In genomic region chr1:119275145-119275929, GRCh38 we compare ENCODE assay signal across 8 cellular contexts.
DNase-seq lines count a peak whose midpoint lies in the region; ATAC-seq, FAIRE-seq and TF ChIP-seq lines count a peak whose summit lies in the region.

No MANE protein-coding gene starts in this region.

- no peak overlapping the region for H3K4me2 ChIP-seq in A549

- H3K4me1 ChIP-seq in A549, result peaks cover 17% of the 10 kb centered on the region

- 25% methylated on average over 4 of the region's 4 CpGs for WGBS in A549 (ENCODE audit: missing lambda C conversion rate)

- TF ChIP-seq CTCF in A549 (IDR thresholded peaks at IDR 0.05) (peak; percentile 72), GM10266 (IDR thresholded peaks at IDR 0.05; ENCODE audit: control insufficient read depth, insufficient read depth, low read depth, missing control alignments) (peak; percentile 73)

- no peak overlapping the region for H3K27ac ChIP-seq in A549

- FAIRE-seq in A549 (lab: Jason Lieb, UNC), result no peak

- no peak for TF ChIP-seq EP300 in A549 (IDR thresholded peaks at IDR 0.05)

- no peak for TF ChIP-seq POLR2A in A549 (IDR thresholded peaks at IDR 0.05; ENCODE audit: low read length)

- H3K9me3 ChIP-seq in A549, result no peaks in the 10 kb centered on the region

- no peak overlapping the region for H3K4me3 ChIP-seq in A549

- peak; percentile 68 to 72 for TF ChIP-seq RAD21 in A549 (conservative IDR thresholded peaks at IDR 0.05 in 1 of 2, IDR thresholded peaks at IDR 0.05 in 1 of 2)

- ATAC-seq in A549, result peak; percentile 62 to 83; a peak in 5 of 6 replicates
- peak; percentile 77 for ATAC-seq in HG03159 (IDR thresholded peaks at IDR 0.05; ENCODE audit: unreplicated experiment)
- ATAC-seq in sciatic nerve, result peak; percentile 71

- DNase-seq in A549 (ENCODE audit: low read depth in 1 of 2, low spot score in 1 of 2) (peak; percentile 13 to 55), GM10266 (ENCODE audit: extremely low spot score) (peak; percentile 38), NCI-H748 treated with DMSO at 0.1 percent for 48 hours (lab: John Stamatoyannopoulos, UW) (peak; percentile 52), globus pallidus (ENCODE audit: low spot score) (peak; percentile 34), sciatic nerve (ENCODE audit: low spot score) (peak; percentile 59), cerebellum (ENCODE audit: low spot score) (no peak)
- DNase-seq in activated CD8-positive, alpha-beta memory T cell treated with anti-CD3 and anti-CD28 coated beads, Interleukin-2, amount 50 U/mL, for 48 hours, result peak; percentile 59

- CTCF ChIA-PET in A549 (lab: Yijun Ruan, JAX), result interaction anchor here (0.6 to 6.1 kb wide), 25 partner anchors 9 to 539 kb away, joined by 3 to 79 read pairs (median 4); partner anchors contain the start of genes HAO2 and WARS2

- intact Hi-C loops in sciatic nerve (cut with DNase I), result no loop called here

- POLR2A ChIA-PET in A549 (lab: Yijun Ruan, JAX), result no interaction called here

TF ChIP-seq in A549, 52 proteins besides CTCF, POLR2A, EP300 and RAD21:
- no peak for TF ChIP-seq JUNB (IDR thresholded peaks at IDR 0.05)
- TF ChIP-seq RARB (CRISPR knock-in tag; IDR thresholded peaks at IDR 0.05), result no peak
- TF ChIP-seq ZFP36 (IDR thresholded peaks at IDR 0.05; ENCODE audit: borderline replicate concordance, partially characterized antibody), result no peak
- TF ChIP-seq SREBF2 (IDR thresholded peaks at IDR 0.05), result no peak
- TF ChIP-seq SMC3 (IDR thresholded peaks at IDR 0.05), result peak; percentile 54; the same call in 2 of the 3 replicates
- TF ChIP-seq NR3C1 (IDR thresholded peaks at IDR 0.05), result no peak
- TF ChIP-seq ZC3H11A (IDR thresholded peaks at IDR 0.05), result no peak
TF ChIP-seq in A549: peak in this region for 1.
